In the genomic region with DNA sequence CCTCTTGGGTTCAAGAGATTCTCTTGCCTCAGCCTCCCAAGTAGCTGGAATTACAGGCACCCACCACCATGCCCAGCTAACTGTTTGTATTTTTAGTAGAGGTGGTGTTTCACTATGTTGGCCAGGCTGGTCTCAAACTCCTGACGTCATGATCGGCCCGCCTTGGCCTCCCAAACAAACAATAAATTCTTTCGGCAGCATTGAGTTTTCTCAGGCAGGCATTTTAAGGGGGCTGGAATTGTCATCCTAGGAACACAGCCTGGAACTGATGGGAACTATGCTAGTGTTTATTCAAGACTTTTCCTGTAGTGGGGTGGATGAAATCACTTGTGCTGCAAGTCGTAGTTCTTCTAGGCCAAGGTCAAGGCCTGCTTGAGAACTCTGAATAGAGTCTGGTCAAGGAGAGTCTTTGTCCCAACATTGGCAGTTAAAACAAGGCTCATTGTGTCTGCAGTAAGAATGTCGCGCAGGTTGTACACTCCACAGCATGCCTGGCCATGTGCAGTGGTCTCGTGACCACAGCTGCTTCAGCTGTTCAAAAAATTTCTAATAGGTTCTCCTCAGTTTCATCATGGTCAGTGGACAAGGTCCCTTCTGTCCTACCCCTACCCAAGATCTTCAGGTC, we compare ENCODE assay signal across 27 cellular contexts.
"Had no signal": no experiment of that assay in that cellular context is flagged by ENCODE, and none has a peak within 500 bp of the region (broad histone marks: within the 10 kb centered on the region; RNA-seq: fewer than 3 reads in every experiment).

No MANE protein-coding gene starts in this region.

- DNase-seq: dorsolateral prefrontal cortex; effector CD4-positive, alpha-beta T cell; foreskin fibroblast; gastrocnemius medialis; head of caudate nucleus; kidney; mammary epithelial cell; naive B cell; pancreas; retina; stimulated activated CD4-positive, alpha-beta T cell treated with anti-CD3 and anti-CD28 coated beads, Interleukin-12 subunit alpha, Interleukin-12 subunit beta, amount 100 ng/mL, for 4 hours; stimulated activated CD4-positive, alpha-beta T cell treated with anti-CD3 and anti-CD28 coated beads, Interleukin-1b, Interleukin-23, amount 100 ng/mL, for 48 hours; stimulated activated CD4-positive, alpha-beta T cell treated with anti-CD3 and anti-CD28 coated beads, Interleukin-4, amount 100 ng/mL, for 1 hour; stimulated activated naive CD8-positive, alpha-beta T cell treated with anti-CD3 and anti-CD28 coated beads, Interleukin-15, Interleukin-2, amounts not matched to agents 100 U/mL and 50 U/mL, for 24 hours; substantia nigra; transverse colon; upper lobe of right lung had no signal

- ATAC-seq: esophagus mucosa; gastrocnemius medialis; left lobe of liver; pancreas; sciatic nerve; stimulated activated memory B cell treated with anti-CD40 and anti-IgM and Interleukin-4, amounts not matched to agents 10 μg/mL and 1 μg/mL and 100 μg/mL, for 72 hours; stimulated activated naive CD8-positive, alpha-beta T cell treated with anti-CD3 and anti-CD28 coated beads, Interleukin-15, Interleukin-2, amounts not matched to agents 100 U/mL and 50 U/mL, for 24 hours; upper lobe of right lung had no signal

- H3K9me3 ChIP-seq: gastrocnemius medialis, neutrophil, pancreas, thoracic aorta, transverse colon, upper lobe of right lung, vagina had no signal

- H3K4me3 ChIP-seq: dorsolateral prefrontal cortex, gastrocnemius medialis, pancreas, smooth muscle cell, thoracic aorta, transverse colon, upper lobe of right lung, vagina had no signal

- H3K36me3 ChIP-seq: gastrocnemius medialis, neutrophil, pancreas, thoracic aorta, transverse colon, upper lobe of right lung, vagina had no signal

- H3K27ac ChIP-seq: dorsolateral prefrontal cortex, epithelial cell of prostate, gastrocnemius medialis, neutrophil, pancreas, thoracic aorta, transverse colon, upper lobe of right lung, vagina had no signal

- H3K27me3 ChIP-seq: gastrocnemius medialis, neutrophil, upper lobe of right lung, vagina had no signal

- H3K4me1 ChIP-seq: gastrocnemius medialis, pancreas, transverse colon, upper lobe of right lung, vagina had no signal

- FAIRE-seq: colon, kidney, pancreas had no signal

- H3K4me2 ChIP-seq: smooth muscle cell had no signal
